In genomic region chr2:26628561-26629345, GRCh38 we compare ENCODE assay signal across 1 cellular context.
TF ChIP-seq lines count a peak whose summit lies in the region.

No MANE protein-coding gene starts in this region.

TF ChIP-seq in H1, 55 proteins besides CTCF, POLR2A, EP300 and RAD21 (continued from another document):
- no peak for TF ChIP-seq CBX8 (IDR thresholded peaks at IDR 0.05; ENCODE audit: borderline replicate concordance, low read depth, low read length)
- no peak for TF ChIP-seq SP4 (IDR thresholded peaks at IDR 0.05; ENCODE audit: low read length)
